Comparison of ENCODE assay signal across 9 cellular contexts in the genomic region with DNA sequence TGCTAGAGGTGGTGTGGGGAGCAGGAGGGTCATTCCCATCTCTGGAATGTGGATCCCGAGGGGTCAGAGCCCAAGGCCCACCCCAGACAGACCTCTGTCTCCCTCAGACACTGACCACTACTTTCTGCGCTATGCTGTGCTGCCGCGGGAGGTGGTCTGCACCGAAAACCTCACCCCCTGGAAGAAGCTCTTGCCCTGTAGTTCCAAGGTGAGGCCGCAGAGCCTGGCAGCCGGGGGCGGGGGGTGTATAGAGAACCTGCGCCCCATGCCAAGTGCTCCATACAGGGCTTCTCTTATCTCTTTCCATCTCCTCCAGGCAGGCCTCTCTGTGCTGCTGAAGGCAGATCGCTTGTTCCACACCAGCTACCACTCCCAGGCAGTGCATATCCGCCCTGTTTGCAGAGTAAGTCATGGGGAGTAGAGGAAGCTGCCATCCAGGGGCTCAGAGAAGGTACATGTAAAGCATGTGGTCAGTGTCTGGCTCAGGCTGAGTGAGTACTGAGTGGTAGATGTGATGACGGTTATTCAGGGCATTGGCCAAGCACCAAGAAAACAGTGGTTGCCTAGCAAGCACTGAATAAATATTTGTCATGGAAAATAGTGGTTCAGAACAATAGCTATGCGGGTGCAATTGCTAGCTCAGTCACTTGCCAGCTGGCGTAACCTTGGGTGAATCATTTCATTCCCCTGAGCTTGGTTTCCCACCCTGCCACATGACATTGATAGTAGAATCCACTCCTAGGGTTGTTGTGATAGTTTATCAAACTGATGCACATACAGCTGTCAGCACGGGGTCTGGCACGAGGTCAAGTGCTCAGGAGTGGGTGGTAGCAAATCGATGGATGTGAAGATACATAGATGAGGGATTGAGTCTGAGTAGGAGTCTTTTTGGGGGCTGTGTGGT. TPM values are rescaled to one million over a fixed set of nuclear protein-coding genes. Genes with fewer than 3 reads are reported as not detected.
DNase-seq lines count a peak whose midpoint lies in the region; ATAC-seq lines count a peak whose summit lies in the region.
"Had no signal": no experiment of that assay in that cellular context is flagged by ENCODE, and none has a peak within 500 bp of the region (broad histone marks: within the 10 kb centered on the region; RNA-seq: fewer than 3 reads in every experiment).

No MANE protein-coding gene starts in this region.

- H3K4me3 ChIP-seq in skin epidermis = no peak overlapping the region

- H3K36me3 Mint-ChIP-seq in activated T-cell treated with anti-CD3 and anti-CD28 coated beads, Interleukin-2, amount 50 U/mL, for 4 hours (ENCODE audit: insufficient read depth) = peaks cover 42% of the 10 kb centered on the region

- peak overlapping the region in 15 of 21 experiments; percentile 0 to 82 (median 63) for H3K27ac ChIP-seq in skin epidermis

- no peaks in the 10 kb centered on the region for H3K9me3 Mint-ChIP-seq in activated T-cell treated with anti-CD3 and anti-CD28 coated beads, Interleukin-2, amount 50 U/mL, for 4 hours

- peak; percentile 68 for ATAC-seq in GM21423 (IDR thresholded peaks at IDR 0.05; ENCODE audit: unreplicated experiment)
- peak; percentile 45 to 49 for ATAC-seq in activated T-cell treated with anti-CD3 and anti-CD28 coated beads, Interleukin-2, amount 50 U/mL, for 4 hours

- no peaks in the 10 kb centered on the region for H3K27me3 Mint-ChIP-seq in activated T-cell treated with anti-CD3 and anti-CD28 coated beads, Interleukin-2, amount 50 U/mL, for 4 hours (ENCODE audit: low read depth)

- H3K4me1 Mint-ChIP-seq in activated T-cell treated with anti-CD3 and anti-CD28 coated beads, Interleukin-2, amount 50 U/mL, for 4 hours (ENCODE audit: low read depth) = peaks cover 47% of the 10 kb centered on the region

- peak overlapping the region; percentile 59 for H3K4me3 Mint-ChIP-seq in activated T-cell treated with anti-CD3 and anti-CD28 coated beads, Interleukin-2, amount 50 U/mL, for 4 hours

- intact Hi-C loops in cardiac septum (cut with DNase I) = loop anchor here (1.0 kb wide), 2 partner anchors 11 to 14 kb away; a partner anchor contains a TSS

- DNase-seq in GM03348 (ENCODE audit: low spot score) (peak; percentile 85), HT1080 (ENCODE audit: low read depth) (peak; percentile 99), cardiac septum (ENCODE audit: low spot score) (peak; percentile 82), cerebellum (ENCODE audit: low spot score) (no peak)
- DNase-seq in activated T-cell treated with anti-CD3 and anti-CD28 coated beads, Interleukin-2, amount 50 U/mL, for 4 hours = no peak
- DNase-seq in activated CD4-positive, CD25-positive, alpha-beta regulatory T cell (lab: John Stamatoyannopoulos, UW) = no peak

RNA-seq across cellular contexts. Expression of a gene that starts 3.5 kb away (rescaled TPM):
- total RNA-seq in HT1080 (2014; rRNA removed; shearing (Covaris generic)) = 88.5 and 139 TPM in 2 replicates
- polyA plus RNA-seq in HT1080 (2015; cell fraction: cytosol; rRNA removed) = 169 and 176 TPM in 2 replicates
- polyA plus RNA-seq in HT1080 (2015; cell fraction: nucleus; rRNA removed) = 145 and 184 TPM in 2 replicates
- 10 to 100 TPM; 88.0 to 94.8 (median 90.9) TPM for total RNA-seq in activated T-cell treated with anti-CD3 and anti-CD28 coated beads, Interleukin-2, amount 50 U/mL, for 4 hours
- total RNA-seq in cardiac septum (139 TPM), cerebellum (24.0 TPM)

RNA-seq across cellular contexts. Expression of a gene that starts 11.4 kb away (rescaled TPM):
- total RNA-seq in HT1080 (2014; rRNA removed; shearing (Covaris generic)) = 10.1 and 16.8 TPM in 2 replicates
- polyA plus RNA-seq in HT1080 (2015; cell fraction: cytosol; rRNA removed) = 49.3 and 55.0 TPM in 2 replicates
- 19.1 and 22.4 TPM in 2 replicates for polyA plus RNA-seq in HT1080 (2015; cell fraction: nucleus; rRNA removed)
- 10 to 100 TPM in 2 of 3 donors, 1 to 10 TPM in 1; 9.7 to 13.3 (median 12.5) TPM for total RNA-seq in activated T-cell treated with anti-CD3 and anti-CD28 coated beads, Interleukin-2, amount 50 U/mL, for 4 hours
- 209 TPM for total RNA-seq in cardiac septum
- total RNA-seq in cerebellum = 11.4 TPM

RNA-seq across cellular contexts. Expression of a gene that starts 41.3 kb away (rescaled TPM):
- not detected in 2 replicates for total RNA-seq in HT1080 (2014; rRNA removed; shearing (Covaris generic))
- not detected in 2 replicates for polyA plus RNA-seq in HT1080 (2015; cell fraction: cytosol; rRNA removed)
- polyA plus RNA-seq in HT1080 (2015; cell fraction: nucleus; rRNA removed) = not detected in 2 replicates
- total RNA-seq in activated T-cell treated with anti-CD3 and anti-CD28 coated beads, Interleukin-2, amount 50 U/mL, for 4 hours = not detected
- total RNA-seq in cardiac septum (2.2 TPM), cerebellum (not detected)

RNA-seq across cellular contexts. Expression of a gene that starts 50.1 kb away (rescaled TPM):
- not detected in 2 replicates for total RNA-seq in HT1080 (2014; rRNA removed; shearing (Covaris generic))
- polyA plus RNA-seq in HT1080 (2015; cell fraction: cytosol; rRNA removed) = not detected in 2 replicates
- not detected in 2 replicates for polyA plus RNA-seq in HT1080 (2015; cell fraction: nucleus; rRNA removed)
- under 1 TPM; 0.34 to 0.76 (median 0.53) TPM for total RNA-seq in activated T-cell treated with anti-CD3 and anti-CD28 coated beads, Interleukin-2, amount 50 U/mL, for 4 hours
- total RNA-seq in cardiac septum = 1.0 TPM
- total RNA-seq in cerebellum = 4.8 TPM
- total RNA-seq: T-helper 2 cell treated with Interferon-gamma antibody and Interleukin-4, amounts not matched to agents 100 ng/mL and 5 ng/mL, for 36 hours had no signal

RNA-seq across cellular contexts. Expression of a gene that starts 56.5 kb away (rescaled TPM):
- 16.2 and 28.9 TPM in 2 replicates for total RNA-seq in HT1080 (2014; rRNA removed; shearing (Covaris generic))
- 18.7 and 19.1 TPM in 2 replicates for polyA plus RNA-seq in HT1080 (2015; cell fraction: cytosol; rRNA removed)
- 10.9 and 13.6 TPM in 2 replicates for polyA plus RNA-seq in HT1080 (2015; cell fraction: nucleus; rRNA removed)
- total RNA-seq in activated T-cell treated with anti-CD3 and anti-CD28 coated beads, Interleukin-2, amount 50 U/mL, for 4 hours = 10 to 100 TPM; 36.4 to 37.4 (median 36.6) TPM
- total RNA-seq in cardiac septum = 17.4 TPM
- 26.8 TPM for total RNA-seq in cerebellum

Comparison
In these comparisons a context has a peak if more than half of its experiments do, and no peak if none do; other contexts are left out.
1. DNase-seq: peak in GM03348 (single experiment), HT1080 (single experiment) and cardiac septum (single experiment); none in activated T-cell treated with anti-CD3 and anti-CD28 coated beads, Interleukin-2, amount 50 U/mL, for 4 hours (single experiment), activated CD4-positive, CD25-positive, alpha-beta regulatory T cell (0 of 4) and cerebellum (single experiment).
2. RNA of a gene that starts 11.4 kb away (total RNA-seq): 209 TPM in cardiac septum (single experiment); 10.1 to 16.8 TPM in HT1080, 9.7 to 13.3 TPM in activated T-cell treated with anti-CD3 and anti-CD28 coated beads, Interleukin-2, amount 50 U/mL, for 4 hours and 11.4 TPM in cerebellum (single experiment); every median in the first group is over 10 times any median in the second.